ENCODE assay signal across 19 cellular contexts in the genomic region with DNA sequence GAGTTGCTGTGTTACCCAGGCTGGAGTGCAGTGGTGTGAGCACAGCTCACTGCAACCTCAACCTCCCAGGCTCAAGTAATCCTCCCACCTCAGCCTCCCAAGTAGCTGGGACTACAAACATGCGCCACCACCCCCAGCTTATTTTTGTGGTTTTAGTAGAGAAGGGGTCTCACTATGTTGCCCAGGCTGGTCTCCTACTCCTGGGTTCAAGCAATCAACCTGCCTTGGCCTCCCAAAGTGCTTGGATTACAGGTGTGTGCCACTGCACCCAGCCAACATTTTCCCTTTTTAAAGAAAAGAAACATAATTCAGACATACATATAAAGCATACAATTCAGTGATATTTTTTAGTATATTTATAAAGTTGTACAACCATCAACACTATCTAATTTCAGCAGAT. TPM values are rescaled to one million over a fixed set of nuclear protein-coding genes. Genes with fewer than 3 reads are reported as not detected.
DNase-seq lines count a peak whose midpoint lies in the region; ATAC-seq, FAIRE-seq and TF ChIP-seq lines count a peak whose summit lies in the region.
"Had no signal": no experiment of that assay in that cellular context is flagged by ENCODE, and none has a peak within 500 bp of the region (broad histone marks: within the 10 kb centered on the region; RNA-seq: fewer than 3 reads in every experiment).

No MANE protein-coding gene starts in this region.

- H3K36me3 Mint-ChIP-seq in type B pancreatic cell = peaks cover 21% of the 10 kb centered on the region

- no peaks in the 10 kb centered on the region for H3K79me2 ChIP-seq in HepG2 (ENCODE audit: insufficient read depth, low read length)

- TF ChIP-seq EP300 in HepG2 (IDR thresholded peaks at IDR 0.05; ENCODE audit: low read depth in 2 of 2, low read length in 2 of 2) (no peak), HepG2 (CRISPR knock-in tag; IDR thresholded peaks at IDR 0.05; ENCODE audit: borderline replicate concordance) (no peak)

- in situ Hi-C loops in HepG2 (cut with HindIII; ENCODE audit: extremely low pct_ligation_motif_present, low pct_unique_long_range_greater_than_20kb) = no loop called here

- H3K27me3 Mint-ChIP-seq in stimulated activated naive CD8-positive, alpha-beta T cell treated with anti-CD3 and anti-CD28 coated beads, Interleukin-15, amount 100 ng/mL, for 72 hours = no peaks in the 10 kb centered on the region
- H3K27me3 Mint-ChIP-seq in type B pancreatic cell = no peaks in the 10 kb centered on the region
- H3K27me3 Mint-ChIP-seq: CD8-positive, alpha-beta memory T cell had no signal

- peak overlapping the region; percentile 15 to 63 for H3K27ac Mint-ChIP-seq in stimulated activated naive CD8-positive, alpha-beta T cell treated with anti-CD3 and anti-CD28 coated beads, Interleukin-15, amount 100 ng/mL, for 72 hours
- H3K27ac Mint-ChIP-seq in type B pancreatic cell = no peak overlapping the region

- DNase-seq in activated CD8-positive, alpha-beta memory T cell treated with anti-CD3 and anti-CD28 coated beads for 24 hours = peak; percentile 37
- DNase-seq in activated CD8-positive, alpha-beta memory T cell treated with anti-CD3 and anti-CD28 coated beads, Interleukin-2, amount 50 U/mL, for 4 hours = no peak
- DNase-seq in stimulated activated naive CD8-positive, alpha-beta T cell treated with anti-CD3 and anti-CD28 coated beads, Interleukin-15, amount 100 ng/mL, for 72 hours = no peak
- DNase-seq in stimulated activated naive CD8-positive, alpha-beta T cell treated with anti-CD3 and anti-CD28 coated beads, Interleukin-15, Interleukin-2, amounts not matched to agents 100 U/mL and 50 U/mL, for 24 hours = no peak
- no peak for DNase-seq in HepG2 (ENCODE audit: low spot score)
- no peak for DNase-seq in type B pancreatic cell (ENCODE audit: extremely low spot score, unreplicated experiment)
- no peak for DNase-seq in lower lobe of right lung
- no peak for DNase-seq in NCI-H128 (lab: John Stamatoyannopoulos, UW; ENCODE audit: unreplicated experiment)
- DNase-seq: Caco-2; CD8-positive, alpha-beta memory T cell; DND-41; GDM1; GOT3 had no signal

- no peaks in the 10 kb centered on the region for H3K9me3 ChIP-seq in HepG2 (ENCODE audit: low read length)
- H3K9me3 ChIP-seq in lower lobe of right lung = no peaks in the 10 kb centered on the region
- H3K9me3 ChIP-seq: Caco-2, HAP-1 had no signal

- H3K4me3 ChIP-seq in HepG2 (replicated peaks in 1 of 3; ENCODE audit: insufficient read depth in 1 of 3, low read depth in 2 of 3, low read length in 3 of 3) = no peak overlapping the region
- no peak overlapping the region for H3K4me3 ChIP-seq in lower lobe of right lung
- H3K4me3 ChIP-seq: HAP-1 had no signal

- no peak for TF ChIP-seq RAD21 in HepG2 (CRISPR knock-in tag; IDR thresholded peaks at IDR 0.05)

- FAIRE-seq in HepG2 (lab: Jason Lieb, UNC) = no peak
- FAIRE-seq: GM12892, GM19239, HTR-8/SVneo had no signal

- no peak for TF ChIP-seq POLR2A in HepG2 (IDR thresholded peaks at IDR 0.05; ENCODE audit: insufficient read depth in 1 of 2, low read depth in 2 of 2, low read length in 2 of 2)

- H3K27ac ChIP-seq in HepG2 (ENCODE audit: extremely low read length, insufficient read depth, low read length) = no peak overlapping the region
- no peak overlapping the region for H3K27ac ChIP-seq in lower lobe of right lung
- H3K27ac ChIP-seq: 22Rv1 had no signal

- no peak for TF ChIP-seq CTCF in HepG2 (CRISPR knock-in tag; IDR thresholded peaks at IDR 0.05)
- no peak for TF ChIP-seq CTCF in type B pancreatic cell (conservative IDR thresholded peaks at IDR 0.05)
- TF ChIP-seq CTCF in lower lobe of right lung (IDR thresholded peaks at IDR 0.05) = no peak

- CTCF ChIA-PET in HepG2 (lab: Yijun Ruan, JAX; ENCODE audit: low intra/inter-chr PET ratio, low total read pairs) = no interaction called here

- POLR2A ChIA-PET in HepG2 (lab: Yijun Ruan, JAX) = no interaction called here

- H3K9ac ChIP-seq in HepG2 (ENCODE audit: insufficient read depth, low read depth, low read length) = no peak overlapping the region

- no peaks in the 10 kb centered on the region for H3K9me3 Mint-ChIP-seq in stimulated activated naive CD8-positive, alpha-beta T cell treated with anti-CD3 and anti-CD28 coated beads, Interleukin-15, amount 100 ng/mL, for 72 hours
- H3K9me3 Mint-ChIP-seq in type B pancreatic cell = no peaks in the 10 kb centered on the region

- 94% methylated on average over 1 of the region's 1 CpG for WGBS in HepG2 (ENCODE audit: low lambda C conversion rate)

- H3K27me3 ChIP-seq in HepG2 (ENCODE audit: control insufficient read depth in 1 of 2, insufficient read depth in 2 of 2, low read length in 2 of 2) = no peaks in the 10 kb centered on the region
- H3K27me3 ChIP-seq in lower lobe of right lung (ENCODE audit: low read depth) = no peaks in the 10 kb centered on the region

- H2AFZ ChIP-seq in HepG2 (ENCODE audit: low read length) = no peak overlapping the region

- peaks cover 4% of the 10 kb centered on the region for H3K4me1 Mint-ChIP-seq in stimulated activated naive CD8-positive, alpha-beta T cell treated with anti-CD3 and anti-CD28 coated beads, Interleukin-15, amount 100 ng/mL, for 72 hours
- H3K4me1 Mint-ChIP-seq in type B pancreatic cell (ENCODE audit: unreplicated experiment) = no peaks in the 10 kb centered on the region
- H3K4me1 Mint-ChIP-seq: CD14-positive monocyte had no signal

- no peak overlapping the region for H3K4me3 Mint-ChIP-seq in stimulated activated naive CD8-positive, alpha-beta T cell treated with anti-CD3 and anti-CD28 coated beads, Interleukin-15, amount 100 ng/mL, for 72 hours
- H3K4me3 Mint-ChIP-seq in type B pancreatic cell = no peak overlapping the region
- H3K4me3 Mint-ChIP-seq: CD14-positive monocyte; CD8-positive, alpha-beta memory T cell had no signal

- no peaks in the 10 kb centered on the region for H4K20me1 ChIP-seq in HepG2 (ENCODE audit: insufficient read depth, low read length)

- H3K36me3 ChIP-seq in HepG2 (replicated peaks in 1 of 2; ENCODE audit: control insufficient read depth in 1 of 2, insufficient read depth in 2 of 2, low read length in 2 of 2) (no peaks in the 10 kb centered on the region), lower lobe of right lung (peaks cover 22% of the 10 kb centered on the region)

- ATAC-seq in stimulated activated naive CD8-positive, alpha-beta T cell treated with anti-CD3 and anti-CD28 coated beads, Interleukin-15, amount 100 ng/mL, for 72 hours = no peak
- ATAC-seq in stimulated activated naive CD8-positive, alpha-beta T cell treated with anti-CD3 and anti-CD28 coated beads, Interleukin-15, Interleukin-2, amounts not matched to agents 100 U/mL and 50 U/mL, for 24 hours = no peak
- ATAC-seq in HepG2 = no peak
- ATAC-seq in lower lobe of right lung = no peak

- no TSS peak for BruUV-seq in HepG2 (replicated peaks; lab: Mats Ljungman, UMichigan)

- intact Hi-C loops in HepG2 (cut with micrococcal nuclease; ENCODE audit: unreplicated experiment) = no loop called here
- intact Hi-C loops in lower lobe of right lung (cut with DNase I) = no loop called here

- H3K4me1 ChIP-seq in HepG2 (ENCODE audit: insufficient read depth, low read length) (peaks cover 8% of the 10 kb centered on the region), lower lobe of right lung (no peaks in the 10 kb centered on the region)
- H3K4me1 ChIP-seq: Caco-2, HAP-1 had no signal

- H3K4me2 ChIP-seq in HepG2 (ENCODE audit: low read depth, low read length) = no peak overlapping the region

TF ChIP-seq in HepG2, 621 proteins besides CTCF, POLR2A, EP300 and RAD21 (continues in another document):
- TF ChIP-seq NFE2L2 (IDR thresholded peaks at IDR 0.05; ENCODE audit: low read length) = no peak

RNA-seq across cellular contexts. Expression of gene RESF1, which starts 44.4 kb away (rescaled TPM):
- total RNA-seq in HepG2 (2016; rRNA removed; fragmentation: Illumina TruSeq; extraction: Trizol) (16.8 and 19.6 TPM in 2 replicates), type B pancreatic cell (ENCODE audit: low replicate concordance) (72.2 and 135 TPM in 2 replicates), lower lobe of right lung (77.2 TPM)
- total RNA-seq in HepG2 (2016; cell fraction: cytosol; rRNA removed; fragmentation: Illumina TruSeq; extraction: Trizol; ENCODE audit: low read depth) = 7.5 and 7.6 TPM in 2 replicates
- 17.0 and 17.2 TPM in 2 replicates for total RNA-seq in HepG2 (2016; cell fraction: insoluble cytoplasmic fraction; rRNA removed; fragmentation: Illumina TruSeq; extraction: Trizol)
- 14.6 and 16.5 TPM in 2 replicates for total RNA-seq in HepG2 (2016; cell fraction: membrane; rRNA removed; fragmentation: Illumina TruSeq; extraction: Trizol)
- 21.5 and 27.0 TPM in 2 replicates for total RNA-seq in HepG2 (2016; cell fraction: nucleus; rRNA removed; fragmentation: Illumina TruSeq; extraction: Trizol)
- polyA plus RNA-seq in HepG2 (2011; rRNA removed) = 7.9 and 8.1 TPM in 2 replicates
- polyA plus RNA-seq in HepG2 (2011; cell fraction: cytosol; rRNA removed) = 3.8 and 6.9 TPM in 2 replicates
- polyA plus RNA-seq in HepG2 (2011; cell fraction: nucleus; rRNA removed) = 5.4 and 9.5 TPM in 2 replicates
- polyA plus RNA-seq in HepG2 (2012) = 13.3 and 13.5 TPM in 2 replicates
- 8.1 and 10.1 TPM in 2 replicates for polyA plus RNA-seq in HepG2 (2016; cell fraction: cytosol; fragmentation: Illumina TruSeq; extraction: Trizol; ENCODE audit: low read depth)
- polyA plus RNA-seq in HepG2 (2016; cell fraction: insoluble cytoplasmic fraction; fragmentation: Illumina TruSeq; extraction: Trizol; ENCODE audit: low read depth) = 14.7 and 15.3 TPM in 2 replicates
- polyA plus RNA-seq in HepG2 (2016; cell fraction: membrane; fragmentation: Illumina TruSeq; extraction: Trizol; ENCODE audit: low read depth) = 10.7 and 12.4 TPM in 2 replicates
- 25.7 and 28.8 TPM in 2 replicates for polyA plus RNA-seq in HepG2 (2016; cell fraction: nucleus; fragmentation: Illumina TruSeq; extraction: Trizol; ENCODE audit: insufficient read depth, low read depth)
- 4.4 and 8.3 TPM in 2 replicates for polyA minus RNA-seq in HepG2 (2011; rRNA and poly(A)+ RNA removed; ENCODE audit: low replicate concordance)
- 11.1 and 13.0 TPM in 2 replicates for polyA minus RNA-seq in HepG2 (2011; cell fraction: cytosol; rRNA and poly(A)+ RNA removed)
- polyA minus RNA-seq in HepG2 (2011; cell fraction: nucleus; rRNA and poly(A)+ RNA removed) = 25.9 and 43.3 TPM in 2 replicates
